Comparison of ENCODE assay signal across 11 cellular contexts in the genomic region with DNA sequence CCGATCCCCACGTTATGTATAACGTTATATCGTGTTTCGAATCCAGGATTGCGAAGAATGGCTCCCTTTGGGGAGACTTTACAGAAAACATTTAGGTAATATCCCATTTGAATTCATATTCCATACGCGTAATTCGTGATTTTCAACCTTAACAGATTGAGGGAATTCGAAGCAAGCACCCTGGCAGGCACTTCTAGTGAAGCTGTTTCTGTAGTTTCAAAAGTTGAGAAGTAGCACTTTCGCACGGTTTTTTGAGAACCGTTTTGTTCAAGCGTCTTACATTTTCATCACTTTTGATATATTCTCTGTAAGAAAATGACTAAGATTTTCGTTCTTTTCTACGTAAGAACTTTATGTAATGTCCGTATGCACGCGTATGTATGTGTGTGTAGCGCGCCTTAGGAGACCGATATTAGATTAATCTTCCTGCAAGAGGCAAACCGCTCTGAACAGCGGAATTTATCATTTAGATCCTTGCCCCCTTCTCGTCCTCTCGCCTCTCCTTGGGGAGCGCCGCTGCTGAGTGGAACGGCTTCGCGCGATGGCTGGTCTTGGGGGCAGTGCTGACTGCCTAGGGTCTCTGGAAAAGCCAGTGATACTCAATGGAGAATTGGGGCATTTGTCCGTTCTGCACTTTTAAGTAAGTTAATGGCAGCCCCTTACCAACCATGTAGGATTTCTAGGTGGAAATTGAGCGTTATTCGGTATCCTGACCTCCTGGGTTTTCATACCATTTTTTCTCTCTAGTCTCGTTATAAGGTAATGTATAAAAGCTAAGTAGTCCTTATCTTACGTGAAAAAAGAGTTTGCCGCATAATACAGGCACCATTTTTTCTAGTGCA. TPM values are rescaled to one million over a fixed set of nuclear protein-coding genes. Genes with fewer than 3 reads are reported as not detected.
DNase-seq lines count a peak whose midpoint lies in the region; ATAC-seq and TF ChIP-seq lines count a peak whose summit lies in the region.
"Had no signal": no experiment of that assay in that cellular context is flagged by ENCODE, and none has a peak within 500 bp of the region (broad histone marks: within the 10 kb centered on the region; RNA-seq: fewer than 3 reads in every experiment).

No MANE protein-coding gene starts in this region.

- H3K4me3 Mint-ChIP-seq in neural progenitor cell = peak overlapping the region; percentile 80
- no peak overlapping the region for H3K4me3 Mint-ChIP-seq in CD4-positive, alpha-beta T cell
- H3K4me3 Mint-ChIP-seq: CD8-positive, alpha-beta memory T cell had no signal

- H3K9me3 Mint-ChIP-seq in neural progenitor cell = no peaks in the 10 kb centered on the region
- H3K9me3 Mint-ChIP-seq in CD4-positive, alpha-beta T cell = peaks cover 3% of the 10 kb centered on the region

- no peaks in the 10 kb centered on the region for H3K36me3 Mint-ChIP-seq in neural progenitor cell
- peaks cover 3% of the 10 kb centered on the region for H3K36me3 Mint-ChIP-seq in CD4-positive, alpha-beta T cell (ENCODE audit: low read depth)

- H3K27me3 ChIP-seq in HUES6 (ENCODE audit: control insufficient read depth, insufficient read depth, low read length) (peaks cover 76% of the 10 kb centered on the region), esophagus muscularis mucosa (no peaks in the 10 kb centered on the region), neural progenitor cell (peaks cover 58% of the 10 kb centered on the region)
- peaks cover 68% of the 10 kb centered on the region for H3K27me3 ChIP-seq in CD4-positive, alpha-beta T cell (ENCODE audit: control insufficient read depth, insufficient read depth, low read length)

- no peak overlapping the region for H2AFZ ChIP-seq in neural progenitor cell (replicated peaks)

- no peaks in the 10 kb centered on the region for H3K9me3 ChIP-seq in HUES6 (ENCODE audit: control insufficient read depth, insufficient read depth, low read depth, low read length)
- H3K9me3 ChIP-seq in esophagus muscularis mucosa = no peaks in the 10 kb centered on the region
- no peaks in the 10 kb centered on the region for H3K9me3 ChIP-seq in neural progenitor cell (ENCODE audit: low read depth)
- peaks cover 26% of the 10 kb centered on the region for H3K9me3 ChIP-seq in CD4-positive, alpha-beta T cell (ENCODE audit: control insufficient read depth, low read length)

- H3K4me1 Mint-ChIP-seq in neural progenitor cell = peaks cover 52% of the 10 kb centered on the region
- peaks cover 28% of the 10 kb centered on the region for H3K4me1 Mint-ChIP-seq in CD4-positive, alpha-beta T cell (ENCODE audit: low read depth)

- TF ChIP-seq CTCF in AG10803 (conservative IDR thresholded peaks at IDR 0.05; ENCODE audit: low read length) (no peak), esophagus muscularis mucosa (IDR thresholded peaks at IDR 0.05) (no peak), neural progenitor cell (IDR thresholded peaks at IDR 0.05) (no peak)
- TF ChIP-seq CTCF in CD4-positive, alpha-beta T cell (IDR thresholded peaks at IDR 0.05) = no peak

- CTCF ChIA-PET in CD4-positive, alpha-beta T cell (lab: Charles Lee) = no interaction called here

- H3K79me2 ChIP-seq in neural progenitor cell (ENCODE audit: low read depth) = no peaks in the 10 kb centered on the region

- POLR2A ChIA-PET in CD4-positive, alpha-beta T cell (lab: Charles Lee) = no interaction called here

- H3K4me1 ChIP-seq in HUES6 (ENCODE audit: control insufficient read depth, insufficient read depth, low read length) (peaks cover 41% of the 10 kb centered on the region), esophagus muscularis mucosa (peaks cover 4 to 21% (median 15%) of the 10 kb centered on the region in 4 donors), neural progenitor cell (peaks cover 68% of the 10 kb centered on the region)

- H3K4me3 ChIP-seq in AG10803 (ENCODE audit: low read length) (peak overlapping the region; percentile 87), HUES6 (ENCODE audit: low read depth, low read length) (peak overlapping the region; percentile 89), esophagus muscularis mucosa (peak overlapping the region; percentile 54 to 63 (median 60)), neural progenitor cell (peak overlapping the region; percentile 57)
- H3K4me3 ChIP-seq: SK-N-MC had no signal

- intact Hi-C loops in esophagus muscularis mucosa (cut with DNase I) = no loop called here
- intact Hi-C loops in CD4-positive, alpha-beta T cell (cut with DNase I, micrococcal nuclease) = no loop called here

- no peak for TF ChIP-seq EP300 in esophagus muscularis mucosa (IDR thresholded peaks at IDR 0.05)

- H3K27ac Mint-ChIP-seq in neural progenitor cell = no peak overlapping the region
- no peak overlapping the region for H3K27ac Mint-ChIP-seq in CD4-positive, alpha-beta T cell
- H3K27ac Mint-ChIP-seq: CD8-positive, alpha-beta memory T cell had no signal

- DNase-seq in AG10803 (ENCODE audit: low read depth) (peak; percentile 29), esophagus muscularis mucosa (ENCODE audit: extremely low spot score) (no peak), neural progenitor cell (ENCODE audit: low spot score) (peak; percentile 66), DMS 273 treated with DMSO at 0.1 percent for 48 hours (lab: John Stamatoyannopoulos, UW) (no peak)
- no peak for DNase-seq in CD4-positive, alpha-beta T cell
- DNase-seq: CD8-positive, alpha-beta memory T cell; NCI-H2107 had no signal

- 68% methylated on average over 38 of the region's 38 CpGs for WGBS in esophagus muscularis mucosa

- H4K20me1 ChIP-seq in neural progenitor cell (ENCODE audit: low read depth) = peaks cover 62% of the 10 kb centered on the region

- ATAC-seq in CD4-positive, alpha-beta T cell (ENCODE audit: poor library complexity) = no peak
- ATAC-seq in HG02588 (IDR thresholded peaks at IDR 0.05; ENCODE audit: unreplicated experiment) = no peak
- ATAC-seq in HG03432 (IDR thresholded peaks at IDR 0.05; ENCODE audit: unreplicated experiment) = no peak

- peaks cover 62% of the 10 kb centered on the region for H3F3A ChIP-seq in neural progenitor cell (ENCODE audit: low read depth)

- no peak for TF ChIP-seq POLR2A in esophagus muscularis mucosa (IDR thresholded peaks at IDR 0.05; ENCODE audit: low read depth)

- no peaks in the 10 kb centered on the region for H3K36me3 ChIP-seq in HUES6 (ENCODE audit: control insufficient read depth, insufficient read depth, low read length)
- no peaks in the 10 kb centered on the region for H3K36me3 ChIP-seq in esophagus muscularis mucosa
- H3K36me3 ChIP-seq in neural progenitor cell = no peaks in the 10 kb centered on the region

- H3K27ac ChIP-seq in HUES6 (ENCODE audit: low read depth, low read length) = no peak overlapping the region
- peak overlapping the region; percentile 79 to 86 (median 84) for H3K27ac ChIP-seq in esophagus muscularis mucosa (replicated peaks in 1 of 4)
- no peak overlapping the region for H3K27ac ChIP-seq in neural progenitor cell
- no peak overlapping the region for H3K27ac ChIP-seq in CD4-positive, alpha-beta T cell (ENCODE audit: low read depth, low read length)
- H3K27ac ChIP-seq: SK-N-MC had no signal

- H3K9ac ChIP-seq in HUES6 (ENCODE audit: low read length) (peak overlapping the region; percentile 79), neural progenitor cell (no peak overlapping the region)

- peaks cover 50% of the 10 kb centered on the region for H3K27me3 Mint-ChIP-seq in neural progenitor cell (ENCODE audit: insufficient read depth, low read depth)
- H3K27me3 Mint-ChIP-seq in CD4-positive, alpha-beta T cell = peaks cover 76% of the 10 kb centered on the region

- peak overlapping the region; percentile 87 for H3K4me2 ChIP-seq in neural progenitor cell

RNA-seq across cellular contexts. Expression of gene MAB21L1, which starts 4.8 kb away (rescaled TPM):
- total RNA-seq in esophagus muscularis mucosa (1 to 10 TPM in 2 of 4 donors, under 1 TPM in 2; 0.83 to 2.9 (median 1.5) TPM), neural progenitor cell (ENCODE audit: low replicate concordance) (not detected in 2 replicates)
- not detected for total RNA-seq in CD4-positive, alpha-beta T cell
- total RNA-seq: CD8-positive, alpha-beta memory T cell had no signal

Comparison
In these comparisons a context has a peak if more than half of its experiments do, and no peak if none do; other contexts are left out.
1. DNase-seq: peak in AG10803 (single experiment) and neural progenitor cell (single experiment); none in esophagus muscularis mucosa (single experiment), DMS 273 treated with DMSO at 0.1 percent for 48 hours (single experiment) and CD4-positive, alpha-beta T cell (0 of 10).
2. H3K27ac ChIP-seq: peak in esophagus muscularis mucosa (4 of 4); none in HUES6 (single experiment), neural progenitor cell (single experiment) and CD4-positive, alpha-beta T cell (single experiment).
3. Peak in every context shown above with its lines, with median percentiles within 50 percentile points of each other: H3K4me3 ChIP-seq.